10 cellular contexts compared by ENCODE assay signal in genomic region chr3:108202080-108202479, GRCh38. TPM values are rescaled to one million over a fixed set of nuclear protein-coding genes. Genes with fewer than 3 reads are reported as not detected.
DNase-seq lines count a peak whose midpoint lies in the region; ATAC-seq and TF ChIP-seq lines count a peak whose summit lies in the region.
"Had no signal": no experiment of that assay in that cellular context is flagged by ENCODE, and none has a peak within 500 bp of the region (broad histone marks: within the 10 kb centered on the region; RNA-seq: fewer than 3 reads in every experiment).

No MANE protein-coding gene starts in this region.

- H3K27me3 ChIP-seq in endodermal cell (ENCODE audit: control insufficient read depth, insufficient read depth, low read length, poor library complexity, severe bottlenecking) (no peaks in the 10 kb centered on the region), left lung (no peaks in the 10 kb centered on the region)

- 80 to 100% methylated on average over 1 to 4 of the region's 4 CpGs for WGBS in endodermal cell (ENCODE audit: insufficient coverage in 1 of 2, insufficient read length in 1 of 2), 2 experiments

- no peak overlapping the region for H3K27ac Mint-ChIP-seq in activated naive CD4-positive, alpha-beta T cell treated with anti-CD3 and anti-CD28 coated beads, Interleukin-2, amount 50 U/mL, for 72 hours
- H3K27ac Mint-ChIP-seq in activated naive CD4-positive, alpha-beta T cell treated with anti-CD3 and anti-CD28 coated beads for 36 hours: no peak overlapping the region
- H3K27ac Mint-ChIP-seq in endodermal cell: no peak overlapping the region

- peak; percentile 82 for ATAC-seq in activated naive CD4-positive, alpha-beta T cell treated with anti-CD3 and anti-CD28 coated beads, Interleukin-2, amount 50 U/mL, for 72 hours
- ATAC-seq in HG03378 (IDR thresholded peaks at IDR 0.05; ENCODE audit: unreplicated experiment) (peak; percentile 64), left lung (no peak), GM19467 (IDR thresholded peaks at IDR 0.05; ENCODE audit: unreplicated experiment) (no peak)

- H3K9ac ChIP-seq in endodermal cell (ENCODE audit: extremely low read depth, low read length, poor library complexity, severe bottlenecking): no peak overlapping the region

- CTCF ChIA-PET in activated naive CD4-positive, alpha-beta T cell treated with anti-CD3 and anti-CD28 coated beads for 36 hours (lab: Charles Lee): no interaction called here

- DNase-seq in activated naive CD4-positive, alpha-beta T cell treated with anti-CD3 and anti-CD28 coated beads, Interleukin-2, amount 50 U/mL, for 72 hours (ENCODE audit: low spot score in 2 of 2): no peak
- DNase-seq in activated naive CD4-positive, alpha-beta T cell treated with anti-CD3 and anti-CD28 coated beads for 36 hours: no peak
- DNase-seq in cardiac fibroblast (ENCODE audit: low read depth in 2 of 2) (peak; percentile 35 to 82), superior temporal gyrus (ENCODE audit: extremely low spot score) (peak; percentile 33), endodermal cell (no peak), left lung (no peak)
- DNase-seq: NCI-H2171 treated with DMSO at 0.1 percent for 48 hours, SHP77 had no signal

- no peaks in the 10 kb centered on the region for H3K9me3 ChIP-seq in endodermal cell (ENCODE audit: control insufficient read depth, low read length)
- no peaks in the 10 kb centered on the region for H3K9me3 ChIP-seq in left lung

- H3K36me3 ChIP-seq in endodermal cell (ENCODE audit: control insufficient read depth, insufficient read depth, low read length) (no peaks in the 10 kb centered on the region), left lung (peaks cover 0 to 13% of the 10 kb centered on the region in 2 donors)

- peaks cover 4 to 5% of the 10 kb centered on the region in 2 donors for H3K36me3 Mint-ChIP-seq in activated naive CD4-positive, alpha-beta T cell treated with anti-CD3 and anti-CD28 coated beads, Interleukin-2, amount 50 U/mL, for 72 hours
- H3K36me3 Mint-ChIP-seq in activated naive CD4-positive, alpha-beta T cell treated with anti-CD3 and anti-CD28 coated beads for 36 hours (ENCODE audit: low read depth): peaks cover 11% of the 10 kb centered on the region
- H3K36me3 Mint-ChIP-seq in endodermal cell (ENCODE audit: low read depth): no peaks in the 10 kb centered on the region

- H3K4me1 ChIP-seq in endodermal cell (ENCODE audit: control insufficient read depth, insufficient read depth, low read length) (no peaks in the 10 kb centered on the region), left lung (no peaks in the 10 kb centered on the region)

- no peak overlapping the region for H3K27ac ChIP-seq in endodermal cell (ENCODE audit: low read depth, low read length)
- no peak overlapping the region for H3K27ac ChIP-seq in left lung

- intact Hi-C loops in activated naive CD4-positive, alpha-beta T cell treated with anti-CD3 and anti-CD28 coated beads for 36 hours (cut with micrococcal nuclease): loop anchor here (2.0 kb wide), 1 partner anchor 19 kb away; no protein-coding TSS in a partner anchor
- intact Hi-C loops in left lung (cut with DNase I): no loop called here

- H3K9me3 Mint-ChIP-seq in activated naive CD4-positive, alpha-beta T cell treated with anti-CD3 and anti-CD28 coated beads, Interleukin-2, amount 50 U/mL, for 72 hours: no peaks in the 10 kb centered on the region
- H3K9me3 Mint-ChIP-seq in activated naive CD4-positive, alpha-beta T cell treated with anti-CD3 and anti-CD28 coated beads for 36 hours: no peaks in the 10 kb centered on the region
- H3K9me3 Mint-ChIP-seq in endodermal cell: no peaks in the 10 kb centered on the region

- no peak overlapping the region for H3K4me3 Mint-ChIP-seq in activated naive CD4-positive, alpha-beta T cell treated with anti-CD3 and anti-CD28 coated beads for 36 hours
- H3K4me3 Mint-ChIP-seq in endodermal cell: no peak overlapping the region

- peaks cover 24% of the 10 kb centered on the region for H3K4me1 Mint-ChIP-seq in activated naive CD4-positive, alpha-beta T cell treated with anti-CD3 and anti-CD28 coated beads for 36 hours (ENCODE audit: low read depth)
- H3K4me1 Mint-ChIP-seq in endodermal cell: peaks cover 1% of the 10 kb centered on the region

- H3K27me3 Mint-ChIP-seq in activated naive CD4-positive, alpha-beta T cell treated with anti-CD3 and anti-CD28 coated beads for 36 hours (ENCODE audit: low read depth): no peaks in the 10 kb centered on the region
- no peaks in the 10 kb centered on the region for H3K27me3 Mint-ChIP-seq in endodermal cell (ENCODE audit: insufficient read depth)

- H3K4me3 ChIP-seq in cardiac fibroblast (replicated peaks in 1 of 2; ENCODE audit: low read depth in 2 of 2, low read length in 2 of 2): no peak overlapping the region
- no peak overlapping the region for H3K4me3 ChIP-seq in endodermal cell (ENCODE audit: low read length)
- H3K4me3 ChIP-seq in left lung: no peak overlapping the region

- no peak for TF ChIP-seq CTCF in cardiac fibroblast (IDR thresholded peaks at IDR 0.05; ENCODE audit: low read depth, low read length)
- TF ChIP-seq CTCF in endodermal cell (conservative IDR thresholded peaks at IDR 0.05): no peak
- no peak for TF ChIP-seq CTCF in left lung (IDR thresholded peaks at IDR 0.05)

RNA-seq across cellular contexts. Expression of gene IFT57, which starts 20.1 kb away (rescaled TPM):
- 10 to 100 TPM; 11.3 to 25.5 TPM for total RNA-seq in activated naive CD4-positive, alpha-beta T cell treated with anti-CD3 and anti-CD28 coated beads, Interleukin-2, amount 50 U/mL, for 72 hours
- total RNA-seq in activated naive CD4-positive, alpha-beta T cell treated with anti-CD3 and anti-CD28 coated beads for 36 hours: 10 to 100 TPM; 26.2 to 27.7 TPM
- total RNA-seq in endodermal cell: 10 to 100 TPM; 45.5 to 60.5 TPM
- polyA plus RNA-seq in endodermal cell (2013, experiment 1 of 2): 71.7 TPM
- 67.1 TPM for polyA plus RNA-seq in endodermal cell (2013, experiment 2 of 2)
- total RNA-seq in left lung: 100 to 1,000 TPM; 115 to 273 TPM

Comparison
In these comparisons a context has a peak if more than half of its experiments do, and no peak if none do; other contexts are left out.
1. ATAC-seq: peak in activated naive CD4-positive, alpha-beta T cell treated with anti-CD3 and anti-CD28 coated beads, Interleukin-2, amount 50 U/mL, for 72 hours (2 of 2) and HG03378 (single experiment); none in left lung (single experiment) and GM19467 (single experiment).
2. DNase-seq: peak in cardiac fibroblast (2 of 2) and superior temporal gyrus (single experiment); none in activated naive CD4-positive, alpha-beta T cell treated with anti-CD3 and anti-CD28 coated beads, Interleukin-2, amount 50 U/mL, for 72 hours (0 of 2), activated naive CD4-positive, alpha-beta T cell treated with anti-CD3 and anti-CD28 coated beads for 36 hours (single experiment), endodermal cell (single experiment) and left lung (0 of 2).